In the genomic region with DNA sequence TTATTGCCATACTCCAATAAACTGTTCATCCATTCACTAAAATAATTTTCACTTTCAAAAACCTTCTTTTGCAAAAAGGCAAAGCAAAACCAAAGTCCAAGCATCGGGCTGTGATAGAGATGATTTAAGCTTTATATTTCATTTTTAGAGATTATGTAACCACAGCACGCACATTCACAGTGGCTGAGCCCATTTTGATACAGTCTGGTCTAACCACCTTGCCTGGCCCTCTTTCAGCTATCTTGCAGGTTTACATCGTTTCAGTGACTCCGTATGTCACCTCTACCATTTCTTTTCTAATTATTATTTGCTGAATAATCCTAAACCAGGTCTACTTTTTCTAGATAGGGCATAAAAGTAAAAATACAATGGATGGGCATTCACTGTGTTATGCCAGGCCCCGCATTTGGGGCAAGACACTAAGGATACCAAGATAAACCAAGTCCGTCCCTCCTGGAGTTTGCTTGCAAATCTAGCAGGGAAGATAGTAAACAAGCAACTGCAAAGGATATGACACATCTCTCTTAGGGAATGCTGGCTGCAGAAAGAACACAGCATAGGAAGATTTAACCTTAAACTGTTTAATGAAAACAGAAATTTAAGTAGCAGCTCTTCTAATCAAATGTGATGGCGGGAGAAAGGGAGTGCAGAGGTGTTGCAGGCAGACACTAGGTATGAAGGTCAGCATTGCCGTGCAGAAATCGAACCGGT, we compare ENCODE assay signal across 8 cellular contexts. TPM values are rescaled to one million over a fixed set of nuclear protein-coding genes. Genes with fewer than 3 reads are reported as not detected.
DNase-seq lines count a peak whose midpoint lies in the region; ATAC-seq and TF ChIP-seq lines count a peak whose summit lies in the region.

No MANE protein-coding gene starts in this region.

- peak overlapping the region; percentile 89 to 90 for H3K27ac Mint-ChIP-seq in natural killer cell

- H3K4me1 ChIP-seq in BE2C: peaks cover 7% of the 10 kb centered on the region

- H3K36me3 Mint-ChIP-seq in natural killer cell: no peaks in the 10 kb centered on the region

- DNase-seq in BE2C (no peak), LHCN-M2 (ENCODE audit: low read depth) (peak; percentile 46), natural killer cell (no peak), NOMO-1 (lab: John Stamatoyannopoulos, UW; ENCODE audit: unreplicated experiment in 2 of 2) (no peak), germinal center (ENCODE audit: low spot score) (no peak), foreskin melanocyte (no peak)

- H3K27me3 Mint-ChIP-seq in natural killer cell (ENCODE audit: low read depth in 2 of 2): no peaks in the 10 kb centered on the region

- H3K36me3 ChIP-seq in BE2C: no peaks in the 10 kb centered on the region; the same call in 1 of the 2 replicates

- ATAC-seq in natural killer cell: no peak
- ATAC-seq in HG03378 (IDR thresholded peaks at IDR 0.05; ENCODE audit: unreplicated experiment): no peak

- peak overlapping the region; percentile 88 for H3K4me3 ChIP-seq in BE2C (ENCODE audit: low read depth, low read length)

- intact Hi-C loops in natural killer cell (cut with micrococcal nuclease): loop anchor here (2.0 to 5.0 kb wide), 3 partner anchors 109 to 555 kb away; a partner anchor contains a TSS

- H3K9me3 ChIP-seq in BE2C: no peaks in the 10 kb centered on the region

- no peaks in the 10 kb centered on the region for H3K27me3 ChIP-seq in BE2C

- H3K4me1 Mint-ChIP-seq in natural killer cell: peaks cover 70 to 75% of the 10 kb centered on the region in 2 donors

- H3K9me3 Mint-ChIP-seq in natural killer cell: no peaks in the 10 kb centered on the region

- no peak for TF ChIP-seq CTCF in BE2C (IDR thresholded peaks at IDR 0.05; ENCODE audit: low read depth, low read length)
- TF ChIP-seq CTCF in natural killer cell (IDR thresholded peaks at IDR 0.05): no peak

- H3K27ac ChIP-seq in cingulate gyrus (ENCODE audit: low read depth, low read length): peak overlapping the region; percentile 88

- peak overlapping the region; percentile 97 for H3K4me3 Mint-ChIP-seq in natural killer cell

RNA-seq across cellular contexts. Expression of a gene that starts 1.7 kb away (rescaled TPM):
- polyA plus RNA-seq in BE2C (2012; ENCODE audit: insufficient read depth, insufficient read length, low read depth): 11.9 TPM
- total RNA-seq in LHCN-M2 (2014; rRNA removed): 50.2 and 52.2 TPM in 2 replicates
- 14.1 TPM for polyA plus RNA-seq in LHCN-M2 (2012)
- total RNA-seq in natural killer cell: 10 to 100 TPM; 20.9 to 35.1 (median 30.2) TPM

RNA-seq across cellular contexts. Expression of a gene that starts 2.0 kb away (rescaled TPM):
- polyA plus RNA-seq in BE2C (2012; ENCODE audit: insufficient read depth, insufficient read length, low read depth): 2.6 TPM
- total RNA-seq in LHCN-M2 (2014; rRNA removed) (20.6 and 29.0 TPM in 2 replicates), natural killer cell (10 to 100 TPM; 13.2 to 17.9 (median 16.9) TPM)
- 5.7 TPM for polyA plus RNA-seq in LHCN-M2 (2012)
